Comparison of ENCODE assay signal across 20 cellular contexts in genomic region chr3:113232367-113232766, GRCh38. TPM values are rescaled to one million over a fixed set of nuclear protein-coding genes. Genes with fewer than 3 reads are reported as not detected.
DNase-seq lines count a peak whose midpoint lies in the region; ATAC-seq, FAIRE-seq and TF ChIP-seq lines count a peak whose summit lies in the region.
"Had no signal": no experiment of that assay in that cellular context is flagged by ENCODE, and none has a peak within 500 bp of the region (broad histone marks: within the 10 kb centered on the region; RNA-seq: fewer than 3 reads in every experiment).

No MANE protein-coding gene starts in this region.

- no peak overlapping the region for H3K4me3 Mint-ChIP-seq in astrocyte (ENCODE audit: unreplicated experiment)
- H3K4me3 Mint-ChIP-seq in type B pancreatic cell = peak overlapping the region; percentile 33
- H3K4me3 Mint-ChIP-seq: stimulated activated effector memory CD8-positive, alpha-beta T cell treated with anti-CD3 and anti-CD28 coated beads, Interleukin-12 subunit alpha, Interleukin-12 subunit beta, amount 100 ng/mL, for 72 hours had no signal

- no peak for TF ChIP-seq CTCF in astrocyte (IDR thresholded peaks at IDR 0.05; ENCODE audit: insufficient read depth, low read depth, low read length)
- TF ChIP-seq CTCF in type B pancreatic cell (conservative IDR thresholded peaks at IDR 0.05) = no peak

- no peaks in the 10 kb centered on the region for H3K36me3 Mint-ChIP-seq in astrocyte (ENCODE audit: low read depth, unreplicated experiment)
- peaks cover 34% of the 10 kb centered on the region for H3K36me3 Mint-ChIP-seq in type B pancreatic cell
- H3K36me3 Mint-ChIP-seq: stimulated activated effector memory CD8-positive, alpha-beta T cell treated with anti-CD3 and anti-CD28 coated beads, Interleukin-12 subunit alpha, Interleukin-12 subunit beta, amount 100 ng/mL, for 72 hours had no signal

- peak overlapping the region; percentile 60 for H3K9ac ChIP-seq in astrocyte (ENCODE audit: low read length)
- H3K9ac ChIP-seq: BLaER1 treated with 17β-estradiol and CSF1 and Interleukin-3, amounts not matched to agents 10 nM and 100 nM had no signal

- no peaks in the 10 kb centered on the region for H3K79me2 ChIP-seq in astrocyte (ENCODE audit: insufficient read depth, low read length)

- no peaks in the 10 kb centered on the region for H4K20me1 ChIP-seq in astrocyte (ENCODE audit: insufficient read depth, low read length)
- H4K20me1 ChIP-seq: BLaER1 treated with 17β-estradiol and CSF1 and Interleukin-3, amounts not matched to agents 10 nM and 100 nM had no signal

- H3K27ac ChIP-seq in astrocyte (ENCODE audit: low read depth, low read length) = peak overlapping the region; percentile 80
- H3K27ac ChIP-seq: adrenal gland; BLaER1 treated with 17β-estradiol and CSF1 and Interleukin-3, amounts not matched to agents 10 nM and 100 nM; left ventricle myocardium inferior had no signal

- H3K27ac Mint-ChIP-seq in astrocyte (ENCODE audit: unreplicated experiment) (peak overlapping the region; percentile 16), type B pancreatic cell (no peak overlapping the region)
- H3K27ac Mint-ChIP-seq: stimulated activated effector memory CD8-positive, alpha-beta T cell treated with anti-CD3 and anti-CD28 coated beads, Interleukin-12 subunit alpha, Interleukin-12 subunit beta, amount 100 ng/mL, for 72 hours had no signal

- peaks cover 49% of the 10 kb centered on the region for H3K4me1 Mint-ChIP-seq in astrocyte (ENCODE audit: low read depth, unreplicated experiment)
- H3K4me1 Mint-ChIP-seq in type B pancreatic cell (ENCODE audit: unreplicated experiment) = peaks cover 71% of the 10 kb centered on the region
- H3K4me1 Mint-ChIP-seq: stimulated activated effector memory CD8-positive, alpha-beta T cell treated with anti-CD3 and anti-CD28 coated beads, Interleukin-12 subunit alpha, Interleukin-12 subunit beta, amount 100 ng/mL, for 72 hours had no signal

- H3K4me2 ChIP-seq in astrocyte (ENCODE audit: low read length) = peak overlapping the region; percentile 57
- H3K4me2 ChIP-seq: BLaER1 treated with 17β-estradiol and CSF1 and Interleukin-3, amounts not matched to agents 10 nM and 100 nM had no signal

- DNase-seq in DMS53 (lab: John Stamatoyannopoulos, UW) (peak; percentile 12), DMS53 treated with DMSO at 0.1 percent for 48 hours (lab: John Stamatoyannopoulos, UW; ENCODE audit: unreplicated experiment) (no peak), astrocyte (ENCODE audit: low read depth) (no peak), islet precursor cell (peak; percentile 46), type B pancreatic cell (ENCODE audit: extremely low spot score, unreplicated experiment) (no peak), OCI-M2 (lab: John Stamatoyannopoulos, UW; ENCODE audit: unreplicated experiment) (no peak), T-helper 1 cell (no peak)
- DNase-seq: activated CD4-positive, alpha-beta T cell treated with anti-CD3 and anti-CD28 coated beads for 1 hour; activated effector memory CD4-positive, alpha-beta T cell treated with Interleukin-2 at 50 U/mL for 16 hours; adrenal gland; effector memory CD4-positive, alpha-beta T cell; H7; left ventricle myocardium inferior; posterior cingulate gyrus; stimulated activated CD4-positive, alpha-beta T cell treated with anti-CD3 and anti-CD28 coated beads, Interleukin-12 subunit alpha, Interleukin-12 subunit beta, amount 100 ng/mL, for 4 hours; T-helper 9 cell; transverse colon had no signal

- no peaks in the 10 kb centered on the region for H3K9me3 ChIP-seq in astrocyte (ENCODE audit: insufficient read depth, low read depth, low read length)
- H3K9me3 ChIP-seq: adrenal gland; BLaER1 treated with 17β-estradiol and CSF1 and Interleukin-3, amounts not matched to agents 10 nM and 100 nM; left ventricle myocardium inferior; transverse colon had no signal

- H3K9me3 Mint-ChIP-seq in astrocyte (ENCODE audit: unreplicated experiment) (no peaks in the 10 kb centered on the region), type B pancreatic cell (no peaks in the 10 kb centered on the region)
- H3K9me3 Mint-ChIP-seq: stimulated activated effector memory CD8-positive, alpha-beta T cell treated with anti-CD3 and anti-CD28 coated beads, Interleukin-12 subunit alpha, Interleukin-12 subunit beta, amount 100 ng/mL, for 72 hours had no signal

- no peaks in the 10 kb centered on the region for H3K36me3 ChIP-seq in astrocyte (ENCODE audit: insufficient read depth, low read length)
- H3K36me3 ChIP-seq: adrenal gland; BLaER1 treated with 17β-estradiol and CSF1 and Interleukin-3, amounts not matched to agents 10 nM and 100 nM; left ventricle myocardium inferior; transverse colon had no signal

- peaks cover 33% of the 10 kb centered on the region for H3K4me1 ChIP-seq in astrocyte (ENCODE audit: insufficient read depth, low read length)
- H3K4me1 ChIP-seq: adrenal gland; BLaER1 treated with 17β-estradiol and CSF1 and Interleukin-3, amounts not matched to agents 10 nM and 100 nM had no signal

- no peak overlapping the region for H3K4me3 ChIP-seq in astrocyte (ENCODE audit: insufficient read depth, low read depth, low read length)
- H3K4me3 ChIP-seq: adrenal gland; BLaER1 treated with 17β-estradiol and CSF1 and Interleukin-3, amounts not matched to agents 10 nM and 100 nM; left ventricle myocardium inferior; transverse colon had no signal

- H3K27me3 ChIP-seq in astrocyte (ENCODE audit: insufficient read depth, low read length) = no peaks in the 10 kb centered on the region
- H3K27me3 ChIP-seq: adrenal gland; BLaER1 treated with 17β-estradiol and CSF1 and Interleukin-3, amounts not matched to agents 10 nM and 100 nM; transverse colon had no signal

- no peak for ATAC-seq in GM19328 (IDR thresholded peaks at IDR 0.05; ENCODE audit: unreplicated experiment)

- no peak overlapping the region for H2AFZ ChIP-seq in astrocyte (ENCODE audit: low read depth, low read length)

- no peak for FAIRE-seq in astrocyte (lab: Jason Lieb, UNC)

- H3K27me3 Mint-ChIP-seq in astrocyte (ENCODE audit: low read depth, unreplicated experiment) (no peaks in the 10 kb centered on the region), type B pancreatic cell (no peaks in the 10 kb centered on the region)

RNA-seq across cellular contexts. Expression of gene BOC, which starts 21.0 kb away (rescaled TPM):
- 20.2 TPM in 2 replicates for total RNA-seq in astrocyte
- total RNA-seq in type B pancreatic cell (ENCODE audit: low replicate concordance) = 36.7 and 219 TPM in 2 replicates

Comparison
In these comparisons a context has a peak if more than half of its experiments do, and no peak if none do; other contexts are left out.
1. DNase-seq: peak in DMS53 (single experiment) and islet precursor cell (single experiment); none in DMS53 treated with DMSO at 0.1 percent for 48 hours (single experiment), astrocyte (single experiment), type B pancreatic cell (single experiment), OCI-M2 (single experiment) and T-helper 1 cell (0 of 5).